Comparison of ENCODE assay signal across 29 cellular contexts in genomic region chr5:16797949-16798348, GRCh38.
DNase-seq lines count a peak whose midpoint lies in the region; ATAC-seq, FAIRE-seq and TF ChIP-seq lines count a peak whose summit lies in the region.
"Had no signal": no experiment of that assay in that cellular context is flagged by ENCODE, and none has a peak within 500 bp of the region (broad histone marks: within the 10 kb centered on the region; RNA-seq: fewer than 3 reads in every experiment).

No MANE protein-coding gene starts in this region.

- WGBS in small intestine, 3 donors: 96 to 98% (median 97%) methylated on average over 2 of the region's 2 CpGs

- TF ChIP-seq CTCF in astrocyte of the cerebellum (IDR thresholded peaks at IDR 0.05; ENCODE audit: low read depth, low read length, missing control alignments): no peak

- H3K4me3 ChIP-seq in astrocyte of the cerebellum (ENCODE audit: low read depth, low read length) (no peak overlapping the region), small intestine (ENCODE audit: low read depth in 1 of 2, low read length in 2 of 2) (no peak overlapping the region)
- H3K4me3 ChIP-seq: GM23338, HAP-1, PC-9 had no signal

- DNase-seq in DMS 273 (lab: John Stamatoyannopoulos, UW; ENCODE audit: unreplicated experiment): peak; percentile 15
- no peak for DNase-seq in DMS 273 treated with DMSO at 0.1 percent for 48 hours (lab: John Stamatoyannopoulos, UW)
- peak; percentile 79 to 87 for DNase-seq in NCI-H446 (lab: John Stamatoyannopoulos, UW)
- peak; percentile 31 for DNase-seq in astrocyte of the cerebellum (ENCODE audit: low read depth)
- peak; percentile 33 for DNase-seq in mesenteric fat pad (ENCODE audit: low spot score)
- no peak for DNase-seq in stimulated activated CD4-positive, alpha-beta T cell treated with anti-CD3 and anti-CD28 coated beads, Interleukin-2, amount 100 ng/mL, for 48 hours
- DNase-seq in small intestine: no peak
- DNase-seq: Caco-2; CD8-positive, alpha-beta T cell; DMS79 treated with DMSO at 0.1 percent for 48 hours; NCI-H1092 treated with DMSO at 0.1 percent for 48 hours; NCI-H1436; NCI-H187; NCI-H2081 treated with DMSO at 0.1 percent for 48 hours; NCI-H2171; NCI-H226; NCI-H524 treated with DMSO at 0.1 percent for 48 hours; NCI-H774; PC-9; SHP77 treated with DMSO at 0.1 percent for 48 hours; SK-N-SH; SW 1271 had no signal

- no peaks in the 10 kb centered on the region for H3K4me1 ChIP-seq in small intestine (ENCODE audit: control insufficient read depth in 2 of 2, insufficient read depth in 1 of 2, low read depth in 1 of 2, low read length in 1 of 2)
- H3K4me1 ChIP-seq: Caco-2 had no signal

- in situ Hi-C loops in astrocyte of the cerebellum (cut with HindIII; ENCODE audit: low sequenced_read_pairs): loop anchor here (5.0 kb wide), 1 partner anchor 394 kb away; no protein-coding TSS in a partner anchor

- no peaks in the 10 kb centered on the region for H3K9me3 ChIP-seq in small intestine (ENCODE audit: control insufficient read depth, low read depth)
- H3K9me3 ChIP-seq: Caco-2, HAP-1, SK-N-SH had no signal

- ATAC-seq in GM21717 (IDR thresholded peaks at IDR 0.05; ENCODE audit: unreplicated experiment): no peak
- ATAC-seq: CD8-positive, alpha-beta T cell; GM23338 had no signal

- FAIRE-seq in small intestine (lab: Jason Lieb, UNC): no peak
- FAIRE-seq: GM12892 had no signal

- no peak overlapping the region for H3K27ac ChIP-seq in small intestine (ENCODE audit: low read depth in 1 of 2, low read length in 1 of 2)
- H3K27ac ChIP-seq: 22Rv1, C4-2B, PC-9, RWPE1 had no signal

- H3K36me3 ChIP-seq in small intestine (ENCODE audit: control insufficient read depth in 2 of 2, insufficient read depth in 2 of 2, low read length in 2 of 2): no peaks in the 10 kb centered on the region
- H3K36me3 ChIP-seq: HAP-1 had no signal

- H3K27me3 ChIP-seq in small intestine (ENCODE audit: control insufficient read depth in 2 of 2, insufficient read depth in 2 of 2, low read length in 2 of 2): no peaks in the 10 kb centered on the region

Comparison
In these comparisons a context has a peak if more than half of its experiments do, and no peak if none do; other contexts are left out.
1. DNase-seq: peak in DMS 273 (single experiment), NCI-H446 (2 of 2), astrocyte of the cerebellum (single experiment) and mesenteric fat pad (single experiment); none in DMS 273 treated with DMSO at 0.1 percent for 48 hours (single experiment), stimulated activated CD4-positive, alpha-beta T cell treated with anti-CD3 and anti-CD28 coated beads, Interleukin-2, amount 100 ng/mL, for 48 hours (0 of 2) and small intestine (single experiment).